ENCODE assay signal across 20 cellular contexts in the genomic region with DNA sequence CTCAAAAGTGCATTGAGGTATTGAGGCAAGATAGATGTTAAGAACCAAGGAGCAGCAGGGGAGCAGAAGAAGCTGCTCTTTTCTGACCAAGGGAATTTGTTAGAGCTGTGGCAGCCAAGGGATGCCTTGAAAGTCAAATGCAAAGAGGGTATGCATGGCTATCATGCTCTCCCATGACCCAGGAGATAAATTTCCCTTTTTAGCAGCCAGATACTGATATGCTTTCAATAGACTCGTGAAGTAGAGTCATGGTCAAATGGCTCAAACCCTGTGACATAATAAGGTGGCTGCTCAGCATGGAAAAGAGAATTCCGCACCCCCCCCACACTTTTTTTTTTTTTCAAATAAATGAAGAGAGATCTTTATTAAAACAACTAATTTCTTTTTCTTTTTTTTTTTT.
"Had no signal": no experiment of that assay in that cellular context is flagged by ENCODE, and none has a peak within 500 bp of the region (broad histone marks: within the 10 kb centered on the region; RNA-seq: fewer than 3 reads in every experiment).

No MANE protein-coding gene starts in this region.

- H3K27ac ChIP-seq: epithelial cell of prostate, esophagus muscularis mucosa, gastrocnemius medialis, neural progenitor cell, pancreas, right lobe of liver, spleen, testis, transverse colon had no signal

- H3K9ac ChIP-seq: neural progenitor cell had no signal

- FAIRE-seq: endometrium, kidney, pancreas had no signal

- H2AFZ ChIP-seq: neural progenitor cell had no signal

- H3K9me3 ChIP-seq: esophagus muscularis mucosa, gastrocnemius medialis, pancreas, right lobe of liver, testis, transverse colon had no signal

- H3K36me3 ChIP-seq: esophagus muscularis mucosa, gastrocnemius medialis, neural progenitor cell, pancreas, spleen, transverse colon had no signal

- H3K4me1 ChIP-seq: neural progenitor cell, right lobe of liver, spleen, testis, transverse colon had no signal

- H3K27me3 ChIP-seq: esophagus muscularis mucosa, gastrocnemius medialis, neural progenitor cell, pancreas, right lobe of liver, spleen, testis, transverse colon had no signal

- H3K4me2 ChIP-seq: neural progenitor cell had no signal

- DNase-seq: effector memory CD4-positive, alpha-beta T cell; gastrocnemius medialis; kidney; left cardiac atrium; natural killer cell; nucleus accumbens; pancreas; right lobe of liver; spleen; stimulated activated CD4-positive, alpha-beta T cell treated with anti-CD3 and anti-CD28 coated beads, Interleukin-15, amount 100 ng/mL, for 24 hours; stimulated activated CD4-positive, alpha-beta T cell treated with anti-CD3 and anti-CD28 coated beads, Interleukin-1b, Interleukin-23, amount 100 ng/mL, for 48 hours; stimulated activated CD4-positive, alpha-beta T cell treated with anti-CD3 and anti-CD28 coated beads, Interleukin-4, amount 100 ng/mL, for 24 hours; stimulated activated naive B cell treated with anti-CD40 and anti-IgM and Interleukin-4, amounts not matched to agents 10 μg/mL and 1 μg/mL and 100 μg/mL, for 72 hours; stimulated activated naive CD8-positive, alpha-beta T cell treated with anti-CD3 and anti-CD28 coated beads, Interleukin-15, amount 100 ng/mL, for 72 hours; testis; transverse colon had no signal

- H3K4me3 ChIP-seq: esophagus muscularis mucosa, gastrocnemius medialis, neural progenitor cell, pancreas, right lobe of liver, spleen, testis, transverse colon had no signal

- ATAC-seq: gastrocnemius medialis; natural killer cell; pancreas; stimulated activated naive B cell treated with anti-CD40 and anti-IgM and Interleukin-4, amounts not matched to agents 10 μg/mL and 1 μg/mL and 100 μg/mL, for 72 hours; stimulated activated naive CD8-positive, alpha-beta T cell treated with anti-CD3 and anti-CD28 coated beads, Interleukin-15, amount 100 ng/mL, for 72 hours had no signal
